Comparison of ENCODE assay signal across 9 cellular contexts in the genomic region with DNA sequence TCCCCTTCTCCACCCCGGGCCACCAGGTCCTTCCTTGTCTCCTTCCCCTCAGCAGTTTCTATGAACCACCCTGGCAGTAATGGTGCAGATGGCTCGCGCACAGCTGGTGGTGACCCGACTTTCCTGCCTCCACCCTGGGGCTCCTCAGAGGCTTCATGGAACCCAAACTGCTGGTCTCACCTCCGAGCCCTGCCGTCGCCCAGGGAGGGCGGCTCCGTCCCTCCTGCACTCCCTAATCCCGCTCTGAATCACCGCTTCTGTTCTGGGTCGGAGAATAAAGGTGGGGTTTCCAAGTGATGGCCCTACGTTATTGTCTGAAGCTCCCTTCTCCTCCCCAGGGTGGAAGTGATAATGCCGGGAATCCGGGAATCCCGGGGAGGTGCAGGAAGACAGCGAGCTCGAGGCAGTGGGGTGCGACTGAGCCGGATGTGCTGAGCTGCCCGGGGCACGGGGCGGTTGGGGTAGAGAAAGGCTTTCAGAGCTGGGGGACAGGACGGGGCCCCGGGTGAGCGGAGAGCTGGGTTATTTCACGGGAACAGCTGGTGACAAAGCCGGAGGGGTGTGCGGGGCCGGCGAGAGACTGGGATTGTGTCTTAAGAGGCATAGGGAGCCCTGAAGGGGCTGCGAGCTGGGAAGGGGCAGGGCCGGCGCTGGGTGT. TPM values are rescaled to one million over a fixed set of nuclear protein-coding genes. Genes with fewer than 3 reads are reported as not detected.
DNase-seq lines count a peak whose midpoint lies in the region; TF ChIP-seq lines count a peak whose summit lies in the region.
"Had no signal": no experiment of that assay in that cellular context is flagged by ENCODE, and none has a peak within 500 bp of the region (broad histone marks: within the 10 kb centered on the region; RNA-seq: fewer than 3 reads in every experiment).

No MANE protein-coding gene starts in this region.

- peaks cover 11% of the 10 kb centered on the region for H3K4me1 Mint-ChIP-seq in activated naive CD4-positive, alpha-beta T cell treated with anti-CD3 and anti-CD28 coated beads, Interleukin-2, amount 50 U/mL, for 24 hours
- peaks cover 0 to 6% of the 10 kb centered on the region in 2 donors for H3K4me1 Mint-ChIP-seq in immature natural killer cell

- H3K27ac ChIP-seq in spleen (peak overlapping the region in 6 of 8 donors; percentile 43 to 76 (median 66)), adrenal gland (peak overlapping the region in 1 of 5 donors; percentile 6)

- H3K4me3 ChIP-seq in spleen = peak overlapping the region in 7 of 8 donors; percentile 8 to 56 (median 23)
- peak overlapping the region in 1 of 4 donors; percentile 35 for H3K4me3 ChIP-seq in adrenal gland

- 3 to 5% (median 4%) methylated on average over 33 to 34 of the region's 34 CpGs for WGBS in spleen, 5 donors
- WGBS in adrenal gland, 4 donors = 15 to 31% (median 22%) methylated on average over 25 to 34 of the region's 34 CpGs

- TF ChIP-seq CTCF in spleen (IDR thresholded peaks at IDR 0.05 in 8 of 11, conservative IDR thresholded peaks at IDR 0.05 in 3 of 11) (no peak), adrenal gland (IDR thresholded peaks at IDR 0.05) (no peak)

- H3K36me3 Mint-ChIP-seq in activated naive CD4-positive, alpha-beta T cell treated with anti-CD3 and anti-CD28 coated beads, Interleukin-2, amount 50 U/mL, for 24 hours = peaks cover 2% of the 10 kb centered on the region
- H3K36me3 Mint-ChIP-seq in immature natural killer cell = peaks cover 0 to 9% (median 5%) of the 10 kb centered on the region in 3 donors

- H3K4me3 Mint-ChIP-seq in activated naive CD4-positive, alpha-beta T cell treated with anti-CD3 and anti-CD28 coated beads, Interleukin-2, amount 50 U/mL, for 24 hours = peak overlapping the region; percentile 39
- peak overlapping the region in 4 of 5 donors; percentile 21 to 70 (median 42) for H3K4me3 Mint-ChIP-seq in immature natural killer cell

- intact Hi-C loops in spleen (cut with DNase I; ENCODE audit: low total_unique reads) (no loop called here), adrenal gland (cut with DNase I) (no loop called here)

- no peak for TF ChIP-seq POLR2A in spleen (IDR thresholded peaks at IDR 0.05)
- TF ChIP-seq POLR2A in adrenal gland (IDR thresholded peaks at IDR 0.05) = no peak

- H3K27me3 ChIP-seq in spleen (replicated peaks in 1 of 7) (peaks cover 0 to 30% (median 9%) of the 10 kb centered on the region in 7 donors), adrenal gland (no peaks in the 10 kb centered on the region)

- H3K36me3 ChIP-seq in spleen = peaks cover 0 to 3% (median 0%) of the 10 kb centered on the region in 6 donors
- no peaks in the 10 kb centered on the region for H3K36me3 ChIP-seq in adrenal gland (replicated peaks in 1 of 2)

- H3K27ac Mint-ChIP-seq in activated naive CD4-positive, alpha-beta T cell treated with anti-CD3 and anti-CD28 coated beads, Interleukin-2, amount 50 U/mL, for 24 hours = no peak overlapping the region
- no peak overlapping the region for H3K27ac Mint-ChIP-seq in immature natural killer cell

- H3K4me1 ChIP-seq in spleen = peaks cover 7 to 32% (median 20%) of the 10 kb centered on the region in 6 donors
- H3K4me1 ChIP-seq in adrenal gland (replicated peaks in 1 of 2) = no peaks in the 10 kb centered on the region

- peak; percentile 58 for DNase-seq in DMS79 treated with DMSO at 0.1 percent for 48 hours (lab: John Stamatoyannopoulos, UW)
- no peak for DNase-seq in DMS79 (lab: John Stamatoyannopoulos, UW)
- DNase-seq in immature natural killer cell = no peak
- no peak for DNase-seq in spleen
- DNase-seq in adrenal gland = no peak
- DNase-seq in activated gamma-delta T cell treated with Interleukin-2 at 50 U/mL for 16 hours = no peak
- no peak for DNase-seq in inferior parietal cortex (ENCODE audit: extremely low spot score)

- no peaks in the 10 kb centered on the region for H3K9me3 Mint-ChIP-seq in activated naive CD4-positive, alpha-beta T cell treated with anti-CD3 and anti-CD28 coated beads, Interleukin-2, amount 50 U/mL, for 24 hours
- no peaks in the 10 kb centered on the region for H3K9me3 Mint-ChIP-seq in immature natural killer cell

- H3K9me3 ChIP-seq in spleen = no peaks in the 10 kb centered on the region
- no peaks in the 10 kb centered on the region for H3K9me3 ChIP-seq in adrenal gland (replicated peaks in 1 of 3)

- H3K27me3 Mint-ChIP-seq in activated naive CD4-positive, alpha-beta T cell treated with anti-CD3 and anti-CD28 coated beads, Interleukin-2, amount 50 U/mL, for 24 hours = peaks cover 7% of the 10 kb centered on the region
- H3K27me3 Mint-ChIP-seq in immature natural killer cell (ENCODE audit: low read depth in 3 of 3) = peaks cover 0 to 8% (median 8%) of the 10 kb centered on the region in 3 donors

RNA-seq across cellular contexts. Expression of a gene that starts 0.7 kb away (rescaled TPM):
- polyA plus RNA-seq in immature natural killer cell = under 1 TPM in 1 of 3 donors, not detected in 2; 0.21 TPM
- total RNA-seq in spleen = under 1 TPM in 3 of 7 donors, not detected in 4; 0.17 to 0.65 (median 0.38) TPM
- 1 to 10 TPM in 1 of 3 donors, under 1 TPM in 1, not detected in 1; 0.22 to 1.2 TPM for polyA plus RNA-seq in spleen
- not detected for total RNA-seq in adrenal gland
- polyA plus RNA-seq in adrenal gland = under 1 TPM in 2 of 3 donors, not detected in 1; 0.03 to 0.24 TPM
- total RNA-seq: A172 had no signal

RNA-seq across cellular contexts. Expression of a gene that starts 23.0 kb away (rescaled TPM):
- 1 to 10 TPM in 1 of 3 donors, under 1 TPM in 1, not detected in 1; 0.17 to 1.1 TPM for polyA plus RNA-seq in immature natural killer cell
- total RNA-seq in spleen = 10 to 100 TPM in 1 of 7 donors, 1 to 10 TPM in 6; 3.1 to 10.3 (median 4.0) TPM
- 10 to 100 TPM in 1 of 3 donors, 1 to 10 TPM in 1, under 1 TPM in 1; 0.93 to 10.7 (median 3.6) TPM for polyA plus RNA-seq in spleen
- total RNA-seq in adrenal gland = 10 to 100 TPM in 7 of 8 donors, 1 to 10 TPM in 1; 9.4 to 45.9 (median 26.4) TPM
- polyA plus RNA-seq in adrenal gland = 10 to 100 TPM in 2 of 3 donors, 1 to 10 TPM in 1; 8.9 to 57.9 (median 31.9) TPM

RNA-seq across cellular contexts. Expression of a gene that starts 23.7 kb away (rescaled TPM):
- polyA plus RNA-seq in immature natural killer cell = under 1 TPM in 1 of 3 donors, not detected in 2; 0.46 TPM
- 1 to 10 TPM in 3 of 7 donors, under 1 TPM in 3, not detected in 1; 0.30 to 2.1 (median 1.2) TPM for total RNA-seq in spleen
- polyA plus RNA-seq in spleen = 1 to 10 TPM in 1 of 3 donors, under 1 TPM in 2; 0.49 to 1.1 (median 0.51) TPM
- total RNA-seq in adrenal gland = 1 to 10 TPM in 1 of 8 donors, under 1 TPM in 4, not detected in 3; 0.36 to 2.4 (median 0.42) TPM
- polyA plus RNA-seq in adrenal gland = 1 to 10 TPM in 2 of 3 donors, under 1 TPM in 1; 0.11 to 2.4 (median 1.1) TPM
- total RNA-seq: A172 had no signal

RNA-seq across cellular contexts. Expression of a gene that starts 43.9 kb away (rescaled TPM):
- polyA plus RNA-seq in immature natural killer cell = under 1 TPM in 1 of 3 donors, not detected in 2; 0.10 TPM
- 10 to 100 TPM; 30.3 to 78.1 (median 39.8) TPM for total RNA-seq in spleen
- 10 to 100 TPM; 15.1 to 62.8 (median 42.1) TPM for polyA plus RNA-seq in spleen
- total RNA-seq in adrenal gland = 10 to 100 TPM; 13.3 to 23.1 (median 16.7) TPM
- 10 to 100 TPM in 2 of 3 donors, 1 to 10 TPM in 1; 5.1 to 38.9 (median 34.6) TPM for polyA plus RNA-seq in adrenal gland

RNA-seq across cellular contexts. Expression of a gene that starts 50.2 kb away (rescaled TPM):
- not detected for polyA plus RNA-seq in immature natural killer cell
- total RNA-seq in spleen = 1 to 10 TPM in 5 of 7 donors, under 1 TPM in 1, not detected in 1; 0.84 to 5.3 (median 1.8) TPM
- 1 to 10 TPM in 1 of 3 donors, under 1 TPM in 2; 0.26 to 1.0 (median 0.50) TPM for polyA plus RNA-seq in spleen
- 1 to 10 TPM in 3 of 8 donors, under 1 TPM in 2, not detected in 3; 0.70 to 2.9 (median 1.8) TPM for total RNA-seq in adrenal gland
- polyA plus RNA-seq in adrenal gland = 1 to 10 TPM in 2 of 3 donors, under 1 TPM in 1; 0.59 to 1.2 (median 1.2) TPM
- total RNA-seq: A172 had no signal
